In genomic region chr2:201952212-201952611, GRCh38 we compare ENCODE assay signal across 20 cellular contexts.
A peak's percentile ranks its signal among the peaks of the same experiment; 100 is the strongest.
DNase-seq lines count a peak whose midpoint lies in the region; ATAC-seq and TF ChIP-seq lines count a peak whose summit lies in the region.
"Had no signal": no experiment of that assay in that cellular context is flagged by ENCODE, and none has a peak within 500 bp of the region (broad histone marks: within the 10 kb centered on the region; RNA-seq: fewer than 3 reads in every experiment).

No MANE protein-coding gene starts in this region.

- no peaks in the 10 kb centered on the region for H3K9me3 Mint-ChIP-seq in activated CD4-positive, alpha-beta memory T cell treated with anti-CD3 and anti-CD28 coated beads for 36 hours
- peaks cover 0 to 1% (median 0%) of the 10 kb centered on the region in 6 donors for H3K9me3 Mint-ChIP-seq in immature natural killer cell

- no peak overlapping the region for H3K4me3 ChIP-seq in stomach
- H3K4me3 ChIP-seq: HAP-1, mucosa of descending colon, transverse colon had no signal

- no peaks in the 10 kb centered on the region for H3K36me3 ChIP-seq in stomach
- H3K36me3 ChIP-seq: HAP-1, neutrophil, transverse colon had no signal

- no peak overlapping the region for H3K27ac ChIP-seq in stomach
- H3K27ac ChIP-seq: neutrophil, transverse colon had no signal

- TF ChIP-seq EP300 in stomach (IDR thresholded peaks at IDR 0.05) = no peak

- no peaks in the 10 kb centered on the region for H3K36me3 Mint-ChIP-seq in activated CD4-positive, alpha-beta memory T cell treated with anti-CD3 and anti-CD28 coated beads for 36 hours
- no peaks in the 10 kb centered on the region for H3K36me3 Mint-ChIP-seq in immature natural killer cell
- H3K36me3 Mint-ChIP-seq: activated naive CD8-positive, alpha-beta T cell had no signal

- H3K4me1 Mint-ChIP-seq in activated CD4-positive, alpha-beta memory T cell treated with anti-CD3 and anti-CD28 coated beads for 36 hours (ENCODE audit: low read depth) = no peaks in the 10 kb centered on the region
- H3K4me1 Mint-ChIP-seq in immature natural killer cell = no peaks in the 10 kb centered on the region

- no peak overlapping the region for H3K27ac Mint-ChIP-seq in activated CD4-positive, alpha-beta memory T cell treated with anti-CD3 and anti-CD28 coated beads for 36 hours
- peak overlapping the region in 1 of 6 donors; percentile 14 for H3K27ac Mint-ChIP-seq in immature natural killer cell
- H3K27ac Mint-ChIP-seq: activated naive CD8-positive, alpha-beta T cell had no signal

- WGBS in stomach, 5 donors = 79 to 92% (median 82%) methylated on average over 6 of the region's 6 CpGs

- no peaks in the 10 kb centered on the region for H3K9me3 ChIP-seq in stomach
- H3K9me3 ChIP-seq: HAP-1, mucosa of descending colon, neutrophil, transverse colon had no signal

- no peak overlapping the region for H3K4me3 Mint-ChIP-seq in activated CD4-positive, alpha-beta memory T cell treated with anti-CD3 and anti-CD28 coated beads for 36 hours
- H3K4me3 Mint-ChIP-seq in immature natural killer cell = no peak overlapping the region
- H3K4me3 Mint-ChIP-seq: activated naive CD8-positive, alpha-beta T cell had no signal

- peaks cover 0 to 13% (median 0%) of the 10 kb centered on the region in 3 donors for H3K27me3 ChIP-seq in stomach
- H3K27me3 ChIP-seq: neutrophil, transverse colon had no signal

- intact Hi-C loops in activated CD4-positive, alpha-beta memory T cell treated with anti-CD3 and anti-CD28 coated beads for 36 hours (cut with micrococcal nuclease) = no loop called here
- intact Hi-C loops in stomach (cut with DNase I; ENCODE audit: low total_unique reads) = no loop called here

- CTCF ChIA-PET in HEK293T (lab: Yijun Ruan, JAX) = no interaction called here
- CTCF ChIA-PET in activated CD4-positive, alpha-beta memory T cell treated with anti-CD3 and anti-CD28 coated beads for 36 hours (lab: Charles Lee) = no interaction called here

- ATAC-seq in GM18873 (IDR thresholded peaks at IDR 0.05; ENCODE audit: low FRiP score, unreplicated experiment) = no peak
- ATAC-seq: left ventricle myocardium superior; mucosa of descending colon; stimulated activated naive CD8-positive, alpha-beta T cell treated with anti-CD3 and anti-CD28 coated beads, Interleukin-15, Interleukin-2, amounts not matched to agents 100 U/mL and 50 U/mL, for 24 hours had no signal

- H3K27me3 Mint-ChIP-seq in activated CD4-positive, alpha-beta memory T cell treated with anti-CD3 and anti-CD28 coated beads for 36 hours = peaks cover 6% of the 10 kb centered on the region
- H3K27me3 Mint-ChIP-seq in immature natural killer cell (ENCODE audit: low read depth in 3 of 3) = peaks cover 2 to 8% (median 4%) of the 10 kb centered on the region in 3 donors

- no peak for TF ChIP-seq POLR2A in stomach (IDR thresholded peaks at IDR 0.05)

- POLR2A ChIA-PET in HEK293T (lab: Yijun Ruan, JAX) = no interaction called here
- POLR2A ChIA-PET in activated CD4-positive, alpha-beta memory T cell treated with anti-CD3 and anti-CD28 coated beads for 36 hours (lab: Charles Lee) = interaction anchor here (0.6 kb wide), 1 partner anchor 1523 kb away, joined by 3 read pairs; no protein-coding TSS in a partner anchor

- no peak for TF ChIP-seq CTCF in stomach (IDR thresholded peaks at IDR 0.05)

- DNase-seq in DMS 273 (lab: John Stamatoyannopoulos, UW; ENCODE audit: unreplicated experiment) (peak; percentile 77), HEK293T (ENCODE audit: extremely low spot score) (peak; percentile 46), NCI-H526 (lab: John Stamatoyannopoulos, UW) (peak; percentile 55 to 80), iPS-NIHi11 (ENCODE audit: low spot score) (peak; percentile 79), stomach (no peak), immature natural killer cell (no peak)
- no peak for DNase-seq in activated CD4-positive, alpha-beta memory T cell treated with anti-CD3 and anti-CD28 coated beads for 36 hours
- DNase-seq: effector CD8-positive, alpha-beta T cell; left ventricle myocardium superior; mucosa of descending colon; NCI-H1436; NCI-H2227 treated with DMSO at 0.1 percent for 48 hours; stimulated activated CD4-positive, alpha-beta T cell treated with anti-CD3 and anti-CD28 coated beads, Interleukin-4, amount 100 ng/mL, for 1 hour; stimulated activated naive CD8-positive, alpha-beta T cell treated with anti-CD3 and anti-CD28 coated beads, Interleukin-15, Interleukin-2, amounts not matched to agents 100 U/mL and 50 U/mL, for 24 hours; SW 1271; transverse colon had no signal

- H3K4me1 ChIP-seq in stomach = no peaks in the 10 kb centered on the region
- H3K4me1 ChIP-seq: transverse colon had no signal

TF ChIP-seq in HEK293T, 16 proteins besides CTCF, POLR2A, EP300 and RAD21:
- TF ChIP-seq L3MBTL2 (conservative IDR thresholded peaks at IDR 0.05) (no peak), TARDBP (IDR thresholded peaks at IDR 0.05) (no peak), SP1 (IDR thresholded peaks at IDR 0.05) (no peak), BHLHE40 (IDR thresholded peaks at IDR 0.05; ENCODE audit: borderline replicate concordance) (no peak), CTBP1 (IDR thresholded peaks at IDR 0.05; ENCODE audit: borderline replicate concordance) (no peak), FOXM1 (IDR thresholded peaks at IDR 0.05; ENCODE audit: borderline replicate concordance) (no peak), HDGF (IDR thresholded peaks at IDR 0.05; ENCODE audit: borderline replicate concordance) (no peak), ELF4 (IDR thresholded peaks at IDR 0.05) (no peak), ARNT (IDR thresholded peaks at IDR 0.05) (no peak), SUZ12 (IDR thresholded peaks at IDR 0.05) (no peak)
- TF ChIP-seq, protein P1, sequence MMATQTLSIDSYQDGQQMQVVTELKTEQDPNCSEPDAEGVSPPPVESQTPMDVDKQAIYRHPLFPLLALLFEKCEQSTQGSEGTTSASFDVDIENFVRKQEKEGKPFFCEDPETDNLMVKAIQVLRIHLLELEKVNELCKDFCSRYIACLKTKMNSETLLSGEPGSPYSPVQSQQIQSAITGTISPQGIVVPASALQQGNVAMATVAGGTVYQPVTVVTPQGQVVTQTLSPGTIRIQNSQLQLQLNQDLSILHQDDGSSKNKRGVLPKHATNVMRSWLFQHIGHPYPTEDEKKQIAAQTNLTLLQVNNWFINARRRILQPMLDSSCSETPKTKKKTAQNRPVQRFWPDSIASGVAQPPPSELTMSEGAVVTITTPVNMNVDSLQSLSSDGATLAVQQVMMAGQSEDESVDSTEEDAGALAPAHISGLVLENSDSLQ (IDR thresholded peaks at IDR 0.05) = no peak

Comparison
In these comparisons a context has a peak if more than half of its experiments do, and no peak if none do; other contexts are left out.
1. DNase-seq: peak in DMS 273 (single experiment), HEK293T (single experiment), NCI-H526 (2 of 2) and iPS-NIHi11 (single experiment); none in activated CD4-positive, alpha-beta memory T cell treated with anti-CD3 and anti-CD28 coated beads for 36 hours (single experiment), stomach (single experiment) and immature natural killer cell (0 of 3).